Comparison of ENCODE assay signal across 1 cellular context in the genomic region with DNA sequence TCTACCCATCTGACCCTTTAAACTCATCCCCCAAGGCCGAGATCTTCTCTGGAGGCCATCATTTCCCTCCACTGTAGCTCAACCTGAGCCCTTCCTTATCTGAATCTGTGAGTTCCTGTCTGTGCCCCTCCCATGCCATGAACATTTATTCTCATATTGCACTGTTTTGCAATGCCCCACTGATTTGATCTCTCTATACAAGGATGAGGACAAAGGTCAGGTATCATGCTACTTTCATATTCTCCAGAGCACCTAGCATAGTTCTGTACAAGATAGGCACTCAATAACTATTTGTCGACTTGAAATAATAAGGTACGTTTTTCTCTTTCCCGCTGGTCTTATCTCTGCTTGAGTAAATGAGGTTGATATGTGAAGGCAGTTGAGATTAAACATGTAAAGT.
TF ChIP-seq lines count a peak whose summit lies in the region.

No MANE protein-coding gene starts in this region.

TF ChIP-seq in H1, 55 proteins besides CTCF, POLR2A, EP300 and RAD21 (continued from another document):
- TF ChIP-seq, protein P1, sequence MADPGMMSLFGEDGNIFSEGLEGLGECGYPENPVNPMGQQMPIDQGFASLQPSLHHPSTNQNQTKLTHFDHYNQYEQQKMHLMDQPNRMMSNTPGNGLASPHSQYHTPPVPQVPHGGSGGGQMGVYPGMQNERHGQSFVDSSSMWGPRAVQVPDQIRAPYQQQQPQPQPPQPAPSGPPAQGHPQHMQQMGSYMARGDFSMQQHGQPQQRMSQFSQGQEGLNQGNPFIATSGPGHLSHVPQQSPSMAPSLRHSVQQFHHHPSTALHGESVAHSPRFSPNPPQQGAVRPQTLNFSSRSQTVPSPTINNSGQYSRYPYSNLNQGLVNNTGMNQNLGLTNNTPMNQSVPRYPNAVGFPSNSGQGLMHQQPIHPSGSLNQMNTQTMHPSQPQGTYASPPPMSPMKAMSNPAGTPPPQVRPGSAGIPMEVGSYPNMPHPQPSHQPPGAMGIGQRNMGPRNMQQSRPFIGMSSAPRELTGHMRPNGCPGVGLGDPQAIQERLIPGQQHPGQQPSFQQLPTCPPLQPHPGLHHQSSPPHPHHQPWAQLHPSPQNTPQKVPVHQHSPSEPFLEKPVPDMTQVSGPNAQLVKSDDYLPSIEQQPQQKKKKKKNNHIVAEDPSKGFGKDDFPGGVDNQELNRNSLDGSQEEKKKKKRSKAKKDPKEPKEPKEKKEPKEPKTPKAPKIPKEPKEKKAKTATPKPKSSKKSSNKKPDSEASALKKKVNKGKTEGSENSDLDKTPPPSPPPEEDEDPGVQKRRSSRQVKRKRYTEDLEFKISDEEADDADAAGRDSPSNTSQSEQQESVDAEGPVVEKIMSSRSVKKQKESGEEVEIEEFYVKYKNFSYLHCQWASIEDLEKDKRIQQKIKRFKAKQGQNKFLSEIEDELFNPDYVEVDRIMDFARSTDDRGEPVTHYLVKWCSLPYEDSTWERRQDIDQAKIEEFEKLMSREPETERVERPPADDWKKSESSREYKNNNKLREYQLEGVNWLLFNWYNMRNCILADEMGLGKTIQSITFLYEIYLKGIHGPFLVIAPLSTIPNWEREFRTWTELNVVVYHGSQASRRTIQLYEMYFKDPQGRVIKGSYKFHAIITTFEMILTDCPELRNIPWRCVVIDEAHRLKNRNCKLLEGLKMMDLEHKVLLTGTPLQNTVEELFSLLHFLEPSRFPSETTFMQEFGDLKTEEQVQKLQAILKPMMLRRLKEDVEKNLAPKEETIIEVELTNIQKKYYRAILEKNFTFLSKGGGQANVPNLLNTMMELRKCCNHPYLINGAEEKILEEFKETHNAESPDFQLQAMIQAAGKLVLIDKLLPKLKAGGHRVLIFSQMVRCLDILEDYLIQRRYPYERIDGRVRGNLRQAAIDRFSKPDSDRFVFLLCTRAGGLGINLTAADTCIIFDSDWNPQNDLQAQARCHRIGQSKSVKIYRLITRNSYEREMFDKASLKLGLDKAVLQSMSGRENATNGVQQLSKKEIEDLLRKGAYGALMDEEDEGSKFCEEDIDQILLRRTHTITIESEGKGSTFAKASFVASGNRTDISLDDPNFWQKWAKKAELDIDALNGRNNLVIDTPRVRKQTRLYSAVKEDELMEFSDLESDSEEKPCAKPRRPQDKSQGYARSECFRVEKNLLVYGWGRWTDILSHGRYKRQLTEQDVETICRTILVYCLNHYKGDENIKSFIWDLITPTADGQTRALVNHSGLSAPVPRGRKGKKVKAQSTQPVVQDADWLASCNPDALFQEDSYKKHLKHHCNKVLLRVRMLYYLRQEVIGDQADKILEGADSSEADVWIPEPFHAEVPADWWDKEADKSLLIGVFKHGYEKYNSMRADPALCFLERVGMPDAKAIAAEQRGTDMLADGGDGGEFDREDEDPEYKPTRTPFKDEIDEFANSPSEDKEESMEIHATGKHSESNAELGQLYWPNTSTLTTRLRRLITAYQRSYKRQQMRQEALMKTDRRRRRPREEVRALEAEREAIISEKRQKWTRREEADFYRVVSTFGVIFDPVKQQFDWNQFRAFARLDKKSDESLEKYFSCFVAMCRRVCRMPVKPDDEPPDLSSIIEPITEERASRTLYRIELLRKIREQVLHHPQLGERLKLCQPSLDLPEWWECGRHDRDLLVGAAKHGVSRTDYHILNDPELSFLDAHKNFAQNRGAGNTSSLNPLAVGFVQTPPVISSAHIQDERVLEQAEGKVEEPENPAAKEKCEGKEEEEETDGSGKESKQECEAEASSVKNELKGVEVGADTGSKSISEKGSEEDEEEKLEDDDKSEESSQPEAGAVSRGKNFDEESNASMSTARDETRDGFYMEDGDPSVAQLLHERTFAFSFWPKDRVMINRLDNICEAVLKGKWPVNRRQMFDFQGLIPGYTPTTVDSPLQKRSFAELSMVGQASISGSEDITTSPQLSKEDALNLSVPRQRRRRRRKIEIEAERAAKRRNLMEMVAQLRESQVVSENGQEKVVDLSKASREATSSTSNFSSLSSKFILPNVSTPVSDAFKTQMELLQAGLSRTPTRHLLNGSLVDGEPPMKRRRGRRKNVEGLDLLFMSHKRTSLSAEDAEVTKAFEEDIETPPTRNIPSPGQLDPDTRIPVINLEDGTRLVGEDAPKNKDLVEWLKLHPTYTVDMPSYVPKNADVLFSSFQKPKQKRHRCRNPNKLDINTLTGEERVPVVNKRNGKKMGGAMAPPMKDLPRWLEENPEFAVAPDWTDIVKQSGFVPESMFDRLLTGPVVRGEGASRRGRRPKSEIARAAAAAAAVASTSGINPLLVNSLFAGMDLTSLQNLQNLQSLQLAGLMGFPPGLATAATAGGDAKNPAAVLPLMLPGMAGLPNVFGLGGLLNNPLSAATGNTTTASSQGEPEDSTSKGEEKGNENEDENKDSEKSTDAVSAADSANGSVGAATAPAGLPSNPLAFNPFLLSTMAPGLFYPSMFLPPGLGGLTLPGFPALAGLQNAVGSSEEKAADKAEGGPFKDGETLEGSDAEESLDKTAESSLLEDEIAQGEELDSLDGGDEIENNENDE (IDR thresholded peaks at IDR 0.05; ENCODE audit: insufficient replicate concordance, low read length), result no peak
- TF ChIP-seq, protein P2, sequence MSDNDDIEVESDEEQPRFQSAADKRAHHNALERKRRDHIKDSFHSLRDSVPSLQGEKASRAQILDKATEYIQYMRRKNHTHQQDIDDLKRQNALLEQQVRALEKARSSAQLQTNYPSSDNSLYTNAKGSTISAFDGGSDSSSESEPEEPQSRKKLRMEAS (IDR thresholded peaks at IDR 0.05), result no peak
- TF ChIP-seq ZNF274 (IDR thresholded peaks at IDR 0.05; ENCODE audit: borderline replicate concordance, extremely low read depth, low read length), result no peak
- no peak for TF ChIP-seq SIX5 (IDR thresholded peaks at IDR 0.05; ENCODE audit: low read depth, low read length)
- no peak for TF ChIP-seq RBBP5 (IDR thresholded peaks at IDR 0.05; ENCODE audit: borderline replicate concordance, low read depth, low read length)
- TF ChIP-seq CHD2 (IDR thresholded peaks at IDR 0.05; ENCODE audit: low read length), result no peak
- no peak for TF ChIP-seq TAF7 (optimal IDR thresholded peaks at IDR 0.05; ENCODE audit: borderline replicate concordance, low read depth, low read length)
- TF ChIP-seq NRF1 (IDR thresholded peaks at IDR 0.05; ENCODE audit: low read depth, low read length), result no peak
- TF ChIP-seq SUZ12 (IDR thresholded peaks at IDR 0.05; ENCODE audit: low read length), result no peak
- TF ChIP-seq MAFK (IDR thresholded peaks at IDR 0.05; ENCODE audit: low read depth, low read length), result no peak
- TF ChIP-seq CREB1 (IDR thresholded peaks at IDR 0.05), result no peak
- TF ChIP-seq SAP30 (IDR thresholded peaks at IDR 0.05; ENCODE audit: insufficient read depth, insufficient replicate concordance, low read length), result no peak
- no peak for TF ChIP-seq RNF2 (IDR thresholded peaks at IDR 0.05; ENCODE audit: borderline replicate concordance, low read depth, low read length, missing control alignments, poor library complexity, severe bottlenecking)
- no peak for TF ChIP-seq CEBPB (IDR thresholded peaks at IDR 0.05; ENCODE audit: low read depth, low read length)
- TF ChIP-seq FOSL1 (IDR thresholded peaks at IDR 0.05; ENCODE audit: insufficient read depth, low read depth, low read length), result no peak
